ENCODE assay signal across 1 cellular context in genomic region chr14:37587881-37588666, GRCh38.
TF ChIP-seq lines count a peak whose summit lies in the region.

No MANE protein-coding gene starts in this region.

TF ChIP-seq in IMR-90, 13 proteins besides CTCF, POLR2A, EP300 and RAD21 (continued from another document):
- TF ChIP-seq USF2 (IDR thresholded peaks at IDR 0.05; ENCODE audit: low read depth, low read length): no peak
- no peak for TF ChIP-seq NFE2L2 (IDR thresholded peaks at IDR 0.05; ENCODE audit: low read depth, low read length)
- no peak for TF ChIP-seq MAFK (IDR thresholded peaks at IDR 0.05; ENCODE audit: low read depth, low read length)
- no peak for TF ChIP-seq BHLHE40 (IDR thresholded peaks at IDR 0.05; ENCODE audit: low read depth, low read length)
- TF ChIP-seq SMC3 (IDR thresholded peaks at IDR 0.05; ENCODE audit: low read depth, low read length): no peak
- TF ChIP-seq RFX5 (IDR thresholded peaks at IDR 0.05; ENCODE audit: low read depth, low read length): no peak
- no peak for TF ChIP-seq CHD1 (IDR thresholded peaks at IDR 0.05; ENCODE audit: low read depth, low read length)
